ENCODE assay signal across 18 cellular contexts in genomic region chr14:68566075-68566474, GRCh38.
DNase-seq lines count a peak whose midpoint lies in the region; ATAC-seq and TF ChIP-seq lines count a peak whose summit lies in the region.
"Had no signal": no experiment of that assay in that cellular context is flagged by ENCODE, and none has a peak within 500 bp of the region (broad histone marks: within the 10 kb centered on the region; RNA-seq: fewer than 3 reads in every experiment).

No MANE protein-coding gene starts in this region.

- peaks cover 55% of the 10 kb centered on the region for H3K4me1 ChIP-seq in Loucy (ENCODE audit: insufficient read depth, low read length, poor library complexity, severe bottlenecking)
- H3K4me1 ChIP-seq in CD8-positive, alpha-beta T cell (ENCODE audit: insufficient read depth, low read length) = peaks cover 35% of the 10 kb centered on the region

- peaks cover 5% of the 10 kb centered on the region; the same call in 1 of the 2 replicates for H3F3A ChIP-seq in Loucy (ENCODE audit: low read depth)

- POLR2A ChIA-PET in CD8-positive, alpha-beta T cell (lab: Charles Lee) = no interaction called here

- DNase-seq in mesothelial cell of epicardium (ENCODE audit: low spot score in 2 of 2, unreplicated experiment in 2 of 2) (no peak), type B pancreatic cell (ENCODE audit: extremely low spot score, unreplicated experiment) (no peak), NCI-H748 (lab: John Stamatoyannopoulos, UW; ENCODE audit: unreplicated experiment) (no peak), T-helper 2 cell (no peak)
- no peak for DNase-seq in CD8-positive, alpha-beta T cell
- DNase-seq: activated CD4-positive, alpha-beta T cell treated with anti-CD3 and anti-CD28 coated beads for 36 hours; amygdala; DMS153; MG63; NCI-H446; T-helper 9 cell had no signal

- CTCF ChIA-PET in CD8-positive, alpha-beta T cell (lab: Charles Lee) = interaction anchor here (0.7 to 1.1 kb wide), 3 partner anchors 11 to 325 kb away, joined by 3 read pairs; no protein-coding TSS in a partner anchor

- H4K20me1 ChIP-seq in Loucy (ENCODE audit: insufficient read depth, low read length, poor library complexity, severe bottlenecking) = no peaks in the 10 kb centered on the region

- no peaks in the 10 kb centered on the region for H3K27me3 ChIP-seq in Loucy (ENCODE audit: insufficient read depth, low read length, poor library complexity, severe bottlenecking)
- no peaks in the 10 kb centered on the region for H3K27me3 ChIP-seq in CD8-positive, alpha-beta T cell (ENCODE audit: insufficient read depth, low read length)
- H3K27me3 ChIP-seq: gastroesophageal sphincter, MG63, SJSA1 had no signal

- H3K36me3 Mint-ChIP-seq in dendritic cell treated with granulocyte-macrophage colony-stimulating factor and Interleukin-4, amounts not matched to agents 40 ng/mL and 50 ng/mL, for 4 days (ENCODE audit: low read depth) = no peaks in the 10 kb centered on the region
- H3K36me3 Mint-ChIP-seq in mesothelial cell of epicardium (no peaks in the 10 kb centered on the region), type B pancreatic cell (peaks cover 13% of the 10 kb centered on the region)
- no peaks in the 10 kb centered on the region for H3K36me3 Mint-ChIP-seq in CD8-positive, alpha-beta T cell
- H3K36me3 Mint-ChIP-seq: natural killer cell treated with Interleukin-12 subunit alpha and Interleukin-12 subunit beta and Interleukin-15 and Interleukin-18, amount 100 ng/mL, for 72 hours had no signal

- H3K9me3 ChIP-seq in Loucy (ENCODE audit: insufficient read depth, low read depth, low read length) = no peaks in the 10 kb centered on the region
- no peaks in the 10 kb centered on the region for H3K9me3 ChIP-seq in CD8-positive, alpha-beta T cell (ENCODE audit: low read length)
- H3K9me3 ChIP-seq: gastroesophageal sphincter, MG63, SJSA1 had no signal

- no peak overlapping the region for H2AFZ ChIP-seq in Loucy (ENCODE audit: low read length)

- no peaks in the 10 kb centered on the region for H3K79me2 ChIP-seq in Loucy (ENCODE audit: insufficient read depth, low read length)

- peak overlapping the region; percentile 48 for H3K27ac Mint-ChIP-seq in dendritic cell treated with granulocyte-macrophage colony-stimulating factor and Interleukin-4, amounts not matched to agents 40 ng/mL and 50 ng/mL, for 4 days
- peak overlapping the region; percentile 97 for H3K27ac Mint-ChIP-seq in mesothelial cell of epicardium
- peak overlapping the region; percentile 92 for H3K27ac Mint-ChIP-seq in type B pancreatic cell
- no peak overlapping the region for H3K27ac Mint-ChIP-seq in CD8-positive, alpha-beta T cell
- H3K27ac Mint-ChIP-seq: activated CD4-positive, alpha-beta T cell treated with anti-CD3 and anti-CD28 coated beads for 36 hours; B cell; natural killer cell treated with Interleukin-12 subunit alpha and Interleukin-12 subunit beta and Interleukin-15 and Interleukin-18, amount 100 ng/mL, for 72 hours; stimulated activated naive CD8-positive, alpha-beta T cell treated with anti-CD3 and anti-CD28 coated beads, Interleukin-15, Interleukin-2, amounts not matched to agents 100 ng/mL and 50 ng/mL, for 24 hours had no signal

- intact Hi-C loops in dendritic cell treated with granulocyte-macrophage colony-stimulating factor and Interleukin-4, amounts not matched to agents 40 ng/mL and 50 ng/mL, for 4 days (cut with micrococcal nuclease) = loop anchor here (5.0 kb wide), 1 partner anchor 36 kb away; no protein-coding TSS in a partner anchor
- intact Hi-C loops in CD8-positive, alpha-beta T cell (cut with DNase I, micrococcal nuclease) = no loop called here

- no peak overlapping the region for H3K27ac ChIP-seq in CD8-positive, alpha-beta T cell (ENCODE audit: low read depth, low read length)
- H3K27ac ChIP-seq: SJSA1 had no signal

- H3K9me2 ChIP-seq in Loucy (replicated peaks; ENCODE audit: low read depth, low read length) = no peaks in the 10 kb centered on the region

- no peaks in the 10 kb centered on the region for H3K36me3 ChIP-seq in Loucy (ENCODE audit: insufficient read depth, low read length)
- no peaks in the 10 kb centered on the region for H3K36me3 ChIP-seq in CD8-positive, alpha-beta T cell (ENCODE audit: insufficient read depth, low read length)
- H3K36me3 ChIP-seq: gastroesophageal sphincter, MG63, SJSA1 had no signal

- ATAC-seq in CD8-positive, alpha-beta T cell = no peak
- ATAC-seq: activated CD4-positive, alpha-beta T cell treated with anti-CD3 and anti-CD28 coated beads for 36 hours; gastroesophageal sphincter; natural killer cell treated with Interleukin-12 subunit alpha and Interleukin-12 subunit beta and Interleukin-15 and Interleukin-18, amount 100 ng/mL, for 72 hours had no signal

- H3K9ac ChIP-seq in Loucy (ENCODE audit: low read depth, low read length, poor library complexity, severe bottlenecking) = peak overlapping the region; percentile 6

- H3K4me3 Mint-ChIP-seq in dendritic cell treated with granulocyte-macrophage colony-stimulating factor and Interleukin-4, amounts not matched to agents 40 ng/mL and 50 ng/mL, for 4 days = no peak overlapping the region
- H3K4me3 Mint-ChIP-seq in mesothelial cell of epicardium (no peak overlapping the region), type B pancreatic cell (peak overlapping the region; percentile 47)
- H3K4me3 Mint-ChIP-seq in CD8-positive, alpha-beta T cell = no peak overlapping the region
- H3K4me3 Mint-ChIP-seq: activated CD4-positive, alpha-beta T cell treated with anti-CD3 and anti-CD28 coated beads for 36 hours; B cell; natural killer cell treated with Interleukin-12 subunit alpha and Interleukin-12 subunit beta and Interleukin-15 and Interleukin-18, amount 100 ng/mL, for 72 hours; stimulated activated naive CD8-positive, alpha-beta T cell treated with anti-CD3 and anti-CD28 coated beads, Interleukin-15, Interleukin-2, amounts not matched to agents 100 ng/mL and 50 ng/mL, for 24 hours had no signal

- H3K4me1 Mint-ChIP-seq in dendritic cell treated with granulocyte-macrophage colony-stimulating factor and Interleukin-4, amounts not matched to agents 40 ng/mL and 50 ng/mL, for 4 days (ENCODE audit: low read depth) = peaks cover 87% of the 10 kb centered on the region
- H3K4me1 Mint-ChIP-seq in mesothelial cell of epicardium (peaks cover 70% of the 10 kb centered on the region), type B pancreatic cell (ENCODE audit: unreplicated experiment) (peaks cover 81% of the 10 kb centered on the region)
- peaks cover 46% of the 10 kb centered on the region for H3K4me1 Mint-ChIP-seq in CD8-positive, alpha-beta T cell (ENCODE audit: low read depth)

- no peak overlapping the region for H3K4me2 ChIP-seq in Loucy (ENCODE audit: low read depth, low read length, poor library complexity, severe bottlenecking)

- TF ChIP-seq CTCF in Loucy (conservative IDR thresholded peaks at IDR 0.05; ENCODE audit: low read length) = no peak
- no peak for TF ChIP-seq CTCF in mesothelial cell of epicardium (IDR thresholded peaks at IDR 0.05; ENCODE audit: unreplicated experiment)
- TF ChIP-seq CTCF in type B pancreatic cell (conservative IDR thresholded peaks at IDR 0.05) = no peak
- no peak for TF ChIP-seq CTCF in CD8-positive, alpha-beta T cell (IDR thresholded peaks at IDR 0.05)

- H3K4me3 ChIP-seq in Loucy (ENCODE audit: low read length, poor library complexity, severe bottlenecking) = no peak overlapping the region
- no peak overlapping the region for H3K4me3 ChIP-seq in CD8-positive, alpha-beta T cell (ENCODE audit: low read depth, low read length)
- H3K4me3 ChIP-seq: gastroesophageal sphincter, MG63, SJSA1 had no signal

- no peaks in the 10 kb centered on the region for H3K27me3 Mint-ChIP-seq in dendritic cell treated with granulocyte-macrophage colony-stimulating factor and Interleukin-4, amounts not matched to agents 40 ng/mL and 50 ng/mL, for 4 days
- H3K27me3 Mint-ChIP-seq in mesothelial cell of epicardium (ENCODE audit: low read depth) (no peaks in the 10 kb centered on the region), type B pancreatic cell (no peaks in the 10 kb centered on the region)
- H3K27me3 Mint-ChIP-seq in CD8-positive, alpha-beta T cell (ENCODE audit: low read depth) = no peaks in the 10 kb centered on the region
- H3K27me3 Mint-ChIP-seq: activated CD4-positive, alpha-beta T cell treated with anti-CD3 and anti-CD28 coated beads for 36 hours; B cell; natural killer cell treated with Interleukin-12 subunit alpha and Interleukin-12 subunit beta and Interleukin-15 and Interleukin-18, amount 100 ng/mL, for 72 hours; stimulated activated naive CD8-positive, alpha-beta T cell treated with anti-CD3 and anti-CD28 coated beads, Interleukin-15, Interleukin-2, amounts not matched to agents 100 ng/mL and 50 ng/mL, for 24 hours had no signal

- H3K9me3 Mint-ChIP-seq in dendritic cell treated with granulocyte-macrophage colony-stimulating factor and Interleukin-4, amounts not matched to agents 40 ng/mL and 50 ng/mL, for 4 days = peaks cover under 1% of the 10 kb centered on the region
- no peaks in the 10 kb centered on the region for H3K9me3 Mint-ChIP-seq in mesothelial cell of epicardium
- peaks cover 6% of the 10 kb centered on the region for H3K9me3 Mint-ChIP-seq in type B pancreatic cell
- no peaks in the 10 kb centered on the region for H3K9me3 Mint-ChIP-seq in CD8-positive, alpha-beta T cell
- H3K9me3 Mint-ChIP-seq: natural killer cell treated with Interleukin-12 subunit alpha and Interleukin-12 subunit beta and Interleukin-15 and Interleukin-18, amount 100 ng/mL, for 72 hours; stimulated activated naive CD8-positive, alpha-beta T cell treated with anti-CD3 and anti-CD28 coated beads, Interleukin-15, Interleukin-2, amounts not matched to agents 100 ng/mL and 50 ng/mL, for 24 hours had no signal
